ENCODE assay signal across 8 cellular contexts in genomic region chr15:38251726-38252480, GRCh38. TPM values are rescaled to one million over a fixed set of nuclear protein-coding genes. Genes with fewer than 3 reads are reported as not detected.
A peak's percentile ranks its signal among the peaks of the same experiment; 100 is the strongest.
DNase-seq lines count a peak whose midpoint lies in the region; FAIRE-seq and TF ChIP-seq lines count a peak whose summit lies in the region.

No MANE protein-coding gene starts in this region.

- H3K4me3 ChIP-seq in SU-DHL-6 (ENCODE audit: insufficient read depth, low read length, poor library complexity, severe bottlenecking) (peak overlapping the region; percentile 83), adipocyte (ENCODE audit: low read length) (peak overlapping the region; percentile 84), cardiac muscle cell (peak overlapping the region; percentile 92)

- H3K9me3 ChIP-seq in SU-DHL-6 (ENCODE audit: insufficient read depth, low read length) (no peaks in the 10 kb centered on the region), adipocyte (ENCODE audit: control insufficient read depth, low read length) (no peaks in the 10 kb centered on the region), cardiac muscle cell (ENCODE audit: low read depth) (no peaks in the 10 kb centered on the region)

- no peaks in the 10 kb centered on the region for H3K9me2 ChIP-seq in SU-DHL-6 (replicated peaks; ENCODE audit: insufficient read depth, low read length)

- H3F3A ChIP-seq in SU-DHL-6 (ENCODE audit: insufficient read depth) = peaks cover 25% of the 10 kb centered on the region

- DNase-seq in HEK293T (ENCODE audit: extremely low spot score) (peak; percentile 54), NCI-H1092 (lab: John Stamatoyannopoulos, UW) (peak; percentile 65), adipocyte (ENCODE audit: low read depth) (peak; percentile 98), cardiac muscle cell (ENCODE audit: low read depth in 1 of 2, low spot score in 1 of 2) (peak; percentile 96 to 99), osteocyte (ENCODE audit: extremely low spot score, unreplicated experiment) (peak; percentile 97), type B pancreatic cell (ENCODE audit: extremely low spot score, unreplicated experiment) (peak; percentile 92)

- H3K9ac ChIP-seq in SU-DHL-6 (ENCODE audit: low read length) (peak overlapping the region; percentile 92), adipocyte (ENCODE audit: low read length) (peak overlapping the region; percentile 89)

- CTCF ChIA-PET in HEK293T (lab: Yijun Ruan, JAX) = interaction anchor here (0.6 to 1.0 kb wide), 3 partner anchors 8 to 86 kb away, joined by 3 to 4 read pairs (median 3); no protein-coding TSS in a partner anchor

- no peaks in the 10 kb centered on the region for H3K27me3 ChIP-seq in SU-DHL-6 (ENCODE audit: low read length)
- no peaks in the 10 kb centered on the region for H3K27me3 ChIP-seq in adipocyte (replicated peaks; ENCODE audit: control insufficient read depth, insufficient read depth, low read length)
- no peaks in the 10 kb centered on the region for H3K27me3 ChIP-seq in cardiac muscle cell

- H3K27ac ChIP-seq in SU-DHL-6 (ENCODE audit: low read depth, low read length) = peak overlapping the region; percentile 80
- peak overlapping the region; percentile 98 for H3K27ac ChIP-seq in cardiac muscle cell

- no peak for TF ChIP-seq CTCF in SU-DHL-6 (IDR thresholded peaks at IDR 0.05; ENCODE audit: insufficient read depth, low read length, poor library complexity, severe bottlenecking)
- TF ChIP-seq CTCF in cardiac muscle cell (IDR thresholded peaks at IDR 0.05; ENCODE audit: low read depth, low read length) = no peak
- no peak for TF ChIP-seq CTCF in osteocyte (IDR thresholded peaks at IDR 0.05)
- TF ChIP-seq CTCF in type B pancreatic cell (conservative IDR thresholded peaks at IDR 0.05) = no peak

- H3K36me3 Mint-ChIP-seq in osteocyte (ENCODE audit: unreplicated experiment) = no peaks in the 10 kb centered on the region
- H3K36me3 Mint-ChIP-seq in type B pancreatic cell = no peaks in the 10 kb centered on the region

- H3K27ac Mint-ChIP-seq in osteocyte (ENCODE audit: unreplicated experiment) (peak overlapping the region; percentile 96), type B pancreatic cell (peak overlapping the region; percentile 93)

- H3K4me1 ChIP-seq in adipocyte (ENCODE audit: control insufficient read depth, insufficient read depth, low read length) = peaks cover 27% of the 10 kb centered on the region
- H3K4me1 ChIP-seq in cardiac muscle cell (ENCODE audit: low read depth) = peaks cover 28% of the 10 kb centered on the region

- peak; percentile 87 for FAIRE-seq in G401.6 (lab: Jason Lieb, UNC)

- H2AFZ ChIP-seq in SU-DHL-6 (ENCODE audit: low read depth, low read length, severe bottlenecking) = peak overlapping the region; percentile 90

- peak overlapping the region; percentile 97 for H3K4me2 ChIP-seq in SU-DHL-6 (ENCODE audit: low read depth, low read length, poor library complexity, severe bottlenecking)

- H3K36me3 ChIP-seq in SU-DHL-6 (ENCODE audit: low read length) (no peaks in the 10 kb centered on the region), adipocyte (ENCODE audit: control insufficient read depth, insufficient read depth, low read length, severe bottlenecking) (no peaks in the 10 kb centered on the region), cardiac muscle cell (no peaks in the 10 kb centered on the region)

- H3K4me3 Mint-ChIP-seq in osteocyte (ENCODE audit: unreplicated experiment) (peak overlapping the region; percentile 89), type B pancreatic cell (peak overlapping the region; percentile 93)

- peaks cover 37% of the 10 kb centered on the region for H3K4me1 Mint-ChIP-seq in osteocyte (ENCODE audit: unreplicated experiment)
- peaks cover 27% of the 10 kb centered on the region for H3K4me1 Mint-ChIP-seq in type B pancreatic cell (ENCODE audit: unreplicated experiment)

- H4K20me1 ChIP-seq in SU-DHL-6 (ENCODE audit: low read depth, low read length) = peaks cover 20% of the 10 kb centered on the region

- no peaks in the 10 kb centered on the region for H3K27me3 Mint-ChIP-seq in osteocyte (ENCODE audit: unreplicated experiment)
- H3K27me3 Mint-ChIP-seq in type B pancreatic cell = peaks cover 30% of the 10 kb centered on the region

- POLR2A ChIA-PET in HEK293T (lab: Yijun Ruan, JAX) = interaction anchor here (0.6 to 2.1 kb wide), 14 partner anchors 9 to 228 kb away, joined by 3 to 12 read pairs (median 4); partner anchors contain the start of gene FAM98B

- H3K9me3 Mint-ChIP-seq in osteocyte (ENCODE audit: unreplicated experiment) = no peaks in the 10 kb centered on the region
- no peaks in the 10 kb centered on the region for H3K9me3 Mint-ChIP-seq in type B pancreatic cell

- H3K79me2 ChIP-seq in SU-DHL-6 (ENCODE audit: insufficient read depth, low read length) = peaks cover 37% of the 10 kb centered on the region

TF ChIP-seq in HEK293T, 16 proteins besides CTCF, POLR2A, EP300 and RAD21:
- TF ChIP-seq L3MBTL2 (conservative IDR thresholded peaks at IDR 0.05) (peak; percentile 83), TARDBP (IDR thresholded peaks at IDR 0.05) (no peak), SUZ12 (IDR thresholded peaks at IDR 0.05) (no peak), FOXM1 (IDR thresholded peaks at IDR 0.05; ENCODE audit: borderline replicate concordance) (0 out of 2 replicates have a peak, but pooled peaks have one; percentile 12)

RNA-seq across cellular contexts. Expression of gene SPRED1, which starts 0.7 kb away (rescaled TPM):
- total RNA-seq in cardiac muscle cell (11.2 and 17.3 TPM in 2 replicates), osteocyte (33.7 and 40.9 TPM in 2 replicates), type B pancreatic cell (ENCODE audit: low replicate concordance) (9.2 and 25.6 TPM in 2 replicates)
- 8.2 and 8.7 TPM in 2 replicates for polyA plus RNA-seq in cardiac muscle cell

Comparison
In these comparisons a context has a peak if more than half of its experiments do, and no peak if none do; other contexts are left out.
1. Peak in every context shown above with its lines: DNase-seq, H3K4me3 ChIP-seq and H3K27ac ChIP-seq.